In genomic region chr1:27518808-27519207, GRCh38 we compare ENCODE assay signal across 13 cellular contexts. TPM values are rescaled to one million over a fixed set of nuclear protein-coding genes. Genes with fewer than 3 reads are reported as not detected.
DNase-seq lines count a peak whose midpoint lies in the region; ATAC-seq, FAIRE-seq and TF ChIP-seq lines count a peak whose summit lies in the region.
"Had no signal": no experiment of that assay in that cellular context is flagged by ENCODE, and none has a peak within 500 bp of the region (broad histone marks: within the 10 kb centered on the region; RNA-seq: fewer than 3 reads in every experiment).

No MANE protein-coding gene starts in this region.

- in situ Hi-C loops in HepG2 (cut with HindIII; ENCODE audit: extremely low pct_ligation_motif_present, low pct_unique_long_range_greater_than_20kb): no loop called here

- no TSS peak for BruUV-seq in HepG2 (replicated peaks; lab: Mats Ljungman, UMichigan)

- H3K9ac ChIP-seq in HepG2 (ENCODE audit: insufficient read depth, low read depth, low read length): no peak overlapping the region
- no peak overlapping the region for H3K9ac ChIP-seq in neural progenitor cell

- H3K9me3 Mint-ChIP-seq in neural progenitor cell (no peaks in the 10 kb centered on the region), HFFc6 (no peaks in the 10 kb centered on the region)
- no peaks in the 10 kb centered on the region for H3K9me3 Mint-ChIP-seq in stimulated activated memory B cell treated with anti-CD40 and anti-IgM and Interleukin-4, amounts not matched to agents 10 μg/mL and 1 μg/mL and 100 μg/mL, for 72 hours
- H3K9me3 Mint-ChIP-seq: dendritic cell treated with granulocyte-macrophage colony-stimulating factor and Interleukin-4, amounts not matched to agents 40 ng/mL and 50 ng/mL, for 4 days had no signal

- intact Hi-C loops in HepG2 (cut with micrococcal nuclease; ENCODE audit: unreplicated experiment) (no loop called here), right lobe of liver (cut with DNase I) (no loop called here), esophagus muscularis mucosa (cut with DNase I) (no loop called here)

- H3K27ac ChIP-seq in HepG2 (ENCODE audit: extremely low read length, insufficient read depth, low read length) (no peak overlapping the region), right lobe of liver (no peak overlapping the region), esophagus muscularis mucosa (replicated peaks in 1 of 4) (peak overlapping the region; percentile 74 to 96 (median 94)), neural progenitor cell (no peak overlapping the region)

- H3F3A ChIP-seq in neural progenitor cell (ENCODE audit: low read depth): peaks cover 24% of the 10 kb centered on the region

- H3K4me1 Mint-ChIP-seq in neural progenitor cell: peaks cover 68% of the 10 kb centered on the region
- H3K4me1 Mint-ChIP-seq in HFFc6 (ENCODE audit: low read depth): peaks cover 26% of the 10 kb centered on the region
- peaks cover 29% of the 10 kb centered on the region for H3K4me1 Mint-ChIP-seq in stimulated activated memory B cell treated with anti-CD40 and anti-IgM and Interleukin-4, amounts not matched to agents 10 μg/mL and 1 μg/mL and 100 μg/mL, for 72 hours

- H3K9me3 ChIP-seq in HepG2 (ENCODE audit: low read length): no peaks in the 10 kb centered on the region
- no peaks in the 10 kb centered on the region for H3K9me3 ChIP-seq in right lobe of liver
- no peaks in the 10 kb centered on the region for H3K9me3 ChIP-seq in esophagus muscularis mucosa
- H3K9me3 ChIP-seq in neural progenitor cell (ENCODE audit: low read depth): no peaks in the 10 kb centered on the region

- H3K4me3 Mint-ChIP-seq in neural progenitor cell: peak overlapping the region; percentile 62
- H3K4me3 Mint-ChIP-seq in HFFc6: no peak overlapping the region
- no peak overlapping the region for H3K4me3 Mint-ChIP-seq in stimulated activated memory B cell treated with anti-CD40 and anti-IgM and Interleukin-4, amounts not matched to agents 10 μg/mL and 1 μg/mL and 100 μg/mL, for 72 hours
- H3K4me3 Mint-ChIP-seq: dendritic cell treated with granulocyte-macrophage colony-stimulating factor and Interleukin-4, amounts not matched to agents 40 ng/mL and 50 ng/mL, for 4 days had no signal

- no peaks in the 10 kb centered on the region for H3K36me3 ChIP-seq in HepG2 (replicated peaks in 1 of 2; ENCODE audit: control insufficient read depth in 1 of 2, insufficient read depth in 2 of 2, low read length in 2 of 2)
- no peaks in the 10 kb centered on the region for H3K36me3 ChIP-seq in right lobe of liver
- H3K36me3 ChIP-seq in esophagus muscularis mucosa: no peaks in the 10 kb centered on the region
- H3K36me3 ChIP-seq in neural progenitor cell: no peaks in the 10 kb centered on the region

- H3K36me3 Mint-ChIP-seq in neural progenitor cell (no peaks in the 10 kb centered on the region), HFFc6 (ENCODE audit: low read depth) (no peaks in the 10 kb centered on the region)
- H3K36me3 Mint-ChIP-seq in stimulated activated memory B cell treated with anti-CD40 and anti-IgM and Interleukin-4, amounts not matched to agents 10 μg/mL and 1 μg/mL and 100 μg/mL, for 72 hours: no peaks in the 10 kb centered on the region

- no peak for TF ChIP-seq EP300 in HepG2 (IDR thresholded peaks at IDR 0.05; ENCODE audit: low read depth in 2 of 2, low read length in 2 of 2)
- TF ChIP-seq EP300 in HepG2 (CRISPR knock-in tag; IDR thresholded peaks at IDR 0.05; ENCODE audit: borderline replicate concordance): no peak
- TF ChIP-seq EP300 in esophagus muscularis mucosa (IDR thresholded peaks at IDR 0.05): no peak

- no peaks in the 10 kb centered on the region for H4K20me1 ChIP-seq in HepG2 (ENCODE audit: insufficient read depth, low read length)
- no peaks in the 10 kb centered on the region for H4K20me1 ChIP-seq in neural progenitor cell (ENCODE audit: low read depth)

- TF ChIP-seq POLR2A in HepG2 (IDR thresholded peaks at IDR 0.05; ENCODE audit: insufficient read depth in 1 of 2, low read depth in 2 of 2, low read length in 2 of 2) (no peak), right lobe of liver (IDR thresholded peaks at IDR 0.05) (no peak), esophagus muscularis mucosa (IDR thresholded peaks at IDR 0.05; ENCODE audit: low read depth) (no peak)

- 53% methylated on average over 7 of the region's 7 CpGs for WGBS in HepG2 (ENCODE audit: low lambda C conversion rate)
- WGBS in right lobe of liver (ENCODE audit: insufficient coverage, low coverage, low lambda C conversion rate, missing lambda C conversion rate): 92% methylated on average over 6 of the region's 7 CpGs
- 85% methylated on average over 7 of the region's 7 CpGs for WGBS in esophagus muscularis mucosa

- H3K79me2 ChIP-seq in HepG2 (ENCODE audit: insufficient read depth, low read length): no peaks in the 10 kb centered on the region
- H3K79me2 ChIP-seq in neural progenitor cell (ENCODE audit: low read depth): no peaks in the 10 kb centered on the region

- CTCF ChIA-PET in HepG2 (lab: Yijun Ruan, JAX; ENCODE audit: low intra/inter-chr PET ratio, low total read pairs): no interaction called here

- H3K4me1 ChIP-seq in HepG2 (ENCODE audit: insufficient read depth, low read length) (peaks cover 92% of the 10 kb centered on the region), right lobe of liver (peaks cover 0 to 10% (median 2%) of the 10 kb centered on the region in 4 donors), esophagus muscularis mucosa (peaks cover 58 to 77% (median 75%) of the 10 kb centered on the region in 4 donors), neural progenitor cell (peaks cover 51% of the 10 kb centered on the region)

- H3K4me3 ChIP-seq in HepG2 (replicated peaks in 1 of 3; ENCODE audit: insufficient read depth in 1 of 3, low read depth in 2 of 3, low read length in 3 of 3): peak overlapping the region; percentile 46 to 67 (median 53); a peak in 4 of 6 replicates
- H3K4me3 ChIP-seq in right lobe of liver: no peak overlapping the region
- no peak overlapping the region for H3K4me3 ChIP-seq in esophagus muscularis mucosa
- no peak overlapping the region for H3K4me3 ChIP-seq in neural progenitor cell

- H3K27me3 Mint-ChIP-seq in neural progenitor cell (ENCODE audit: insufficient read depth, low read depth): peaks cover 11% of the 10 kb centered on the region
- H3K27me3 Mint-ChIP-seq in HFFc6 (ENCODE audit: insufficient read depth): peaks cover 3% of the 10 kb centered on the region
- no peaks in the 10 kb centered on the region for H3K27me3 Mint-ChIP-seq in stimulated activated memory B cell treated with anti-CD40 and anti-IgM and Interleukin-4, amounts not matched to agents 10 μg/mL and 1 μg/mL and 100 μg/mL, for 72 hours

- peak overlapping the region; percentile 95 for H3K4me2 ChIP-seq in HepG2 (ENCODE audit: low read depth, low read length)
- H3K4me2 ChIP-seq in neural progenitor cell: peak overlapping the region; percentile 28

- H3K27me3 ChIP-seq in HepG2 (ENCODE audit: control insufficient read depth in 1 of 2, insufficient read depth in 2 of 2, low read length in 2 of 2): no peaks in the 10 kb centered on the region
- no peaks in the 10 kb centered on the region for H3K27me3 ChIP-seq in right lobe of liver
- no peaks in the 10 kb centered on the region for H3K27me3 ChIP-seq in esophagus muscularis mucosa
- H3K27me3 ChIP-seq in neural progenitor cell: no peaks in the 10 kb centered on the region

- no peak for FAIRE-seq in HepG2 (lab: Jason Lieb, UNC)

- DNase-seq in HepG2 (ENCODE audit: low spot score) (no peak), right lobe of liver (no peak), esophagus muscularis mucosa (ENCODE audit: extremely low spot score) (no peak), neural progenitor cell (ENCODE audit: low spot score) (no peak), HFFc6 (no peak)
- DNase-seq in activated CD8-positive, alpha-beta memory T cell treated with anti-CD3 and anti-CD28 coated beads for 24 hours: no peak
- DNase-seq: MV-4-11; NCI-H2107; stimulated activated CD4-positive, alpha-beta T cell treated with anti-CD3 and anti-CD28 coated beads, Interleukin-4, amount 100 ng/mL, for 1 hour; stimulated activated CD8-positive, alpha-beta memory T cell treated with anti-CD3 and anti-CD28 coated beads, Interleukin-4, amount 100 ng/mL, for 48 hours had no signal

- TF ChIP-seq CTCF in HepG2 (CRISPR knock-in tag; IDR thresholded peaks at IDR 0.05) (no peak), right lobe of liver (IDR thresholded peaks at IDR 0.05) (no peak), esophagus muscularis mucosa (IDR thresholded peaks at IDR 0.05) (no peak), neural progenitor cell (IDR thresholded peaks at IDR 0.05) (no peak), HFFc6 (IDR thresholded peaks at IDR 0.05) (no peak)

- peak overlapping the region; percentile 93 for H3K27ac Mint-ChIP-seq in neural progenitor cell
- H3K27ac Mint-ChIP-seq in HFFc6: no peak overlapping the region
- no peak overlapping the region for H3K27ac Mint-ChIP-seq in stimulated activated memory B cell treated with anti-CD40 and anti-IgM and Interleukin-4, amounts not matched to agents 10 μg/mL and 1 μg/mL and 100 μg/mL, for 72 hours

- ATAC-seq in HepG2 (no peak), right lobe of liver (no peak), GM18909 (IDR thresholded peaks at IDR 0.05; ENCODE audit: poor library complexity, unreplicated experiment) (no peak)
- no peak for ATAC-seq in stimulated activated memory B cell treated with anti-CD40 and anti-IgM and Interleukin-4, amounts not matched to agents 10 μg/mL and 1 μg/mL and 100 μg/mL, for 72 hours

- TF ChIP-seq RAD21 in HepG2 (CRISPR knock-in tag; IDR thresholded peaks at IDR 0.05): no peak

- POLR2A ChIA-PET in HepG2 (lab: Yijun Ruan, JAX): interaction anchor here (1.0 to 1.9 kb wide), 6 partner anchors 12 to 45 kb away, joined by 3 to 10 read pairs (median 6); partner anchors contain the start of gene WASF2

- H2AFZ ChIP-seq in HepG2 (ENCODE audit: low read length) (no peak overlapping the region), neural progenitor cell (replicated peaks) (peak overlapping the region; percentile 40)

RNA-seq across cellular contexts. Expression of gene WASF2, which starts 28.8 kb away (rescaled TPM):
- total RNA-seq in HepG2 (2016; rRNA removed; fragmentation: Illumina TruSeq; extraction: Trizol): 10.4 and 16.9 TPM in 2 replicates
- 3.7 and 4.4 TPM in 2 replicates for total RNA-seq in HepG2 (2016; cell fraction: cytosol; rRNA removed; fragmentation: Illumina TruSeq; extraction: Trizol; ENCODE audit: low read depth)
- 10.6 and 15.8 TPM in 2 replicates for total RNA-seq in HepG2 (2016; cell fraction: insoluble cytoplasmic fraction; rRNA removed; fragmentation: Illumina TruSeq; extraction: Trizol)
- 17.2 and 17.7 TPM in 2 replicates for total RNA-seq in HepG2 (2016; cell fraction: membrane; rRNA removed; fragmentation: Illumina TruSeq; extraction: Trizol)
- 13.0 and 13.9 TPM in 2 replicates for total RNA-seq in HepG2 (2016; cell fraction: nucleus; rRNA removed; fragmentation: Illumina TruSeq; extraction: Trizol)
- polyA plus RNA-seq in HepG2 (2011; rRNA removed): 26.4 and 27.7 TPM in 2 replicates
- polyA plus RNA-seq in HepG2 (2011; cell fraction: cytosol; rRNA removed): 16.3 and 16.7 TPM in 2 replicates
- 25.0 and 25.9 TPM in 2 replicates for polyA plus RNA-seq in HepG2 (2011; cell fraction: nucleus; rRNA removed)
- polyA plus RNA-seq in HepG2 (2012): 29.4 and 35.1 TPM in 2 replicates
- polyA plus RNA-seq in HepG2 (2016; cell fraction: cytosol; fragmentation: Illumina TruSeq; extraction: Trizol; ENCODE audit: low read depth): 2.7 and 3.1 TPM in 2 replicates
- 21.4 and 26.0 TPM in 2 replicates for polyA plus RNA-seq in HepG2 (2016; cell fraction: insoluble cytoplasmic fraction; fragmentation: Illumina TruSeq; extraction: Trizol; ENCODE audit: low read depth)
- polyA plus RNA-seq in HepG2 (2016; cell fraction: membrane; fragmentation: Illumina TruSeq; extraction: Trizol; ENCODE audit: low read depth): 12.8 and 13.7 TPM in 2 replicates
- polyA plus RNA-seq in HepG2 (2016; cell fraction: nucleus; fragmentation: Illumina TruSeq; extraction: Trizol; ENCODE audit: insufficient read depth, low read depth): 23.0 and 25.5 TPM in 2 replicates
- 45.6 and 56.9 TPM in 2 replicates for polyA minus RNA-seq in HepG2 (2011; rRNA and poly(A)+ RNA removed; ENCODE audit: low replicate concordance)
- 22.2 and 26.7 TPM in 2 replicates for polyA minus RNA-seq in HepG2 (2011; cell fraction: cytosol; rRNA and poly(A)+ RNA removed)
- 22.0 and 23.7 TPM in 2 replicates for polyA minus RNA-seq in HepG2 (2011; cell fraction: nucleus; rRNA and poly(A)+ RNA removed)
- total RNA-seq in right lobe of liver: 10 to 100 TPM; 18.4 to 38.1 (median 26.5) TPM
- total RNA-seq in esophagus muscularis mucosa: 100 to 1,000 TPM in 2 of 4 donors, 10 to 100 TPM in 2; 78.5 to 141 (median 101) TPM
- 31.4 and 35.0 TPM in 2 replicates for total RNA-seq in neural progenitor cell (ENCODE audit: low replicate concordance)
- total RNA-seq in HFFc6 (2021; fragmentation: NEBNext Ultra II Directional; extraction: Animal tissue kit (Norgen Biotek cat#: 25700)): 10 to 100 TPM; 84.4 to 99.7 (median 93.1) TPM

Comparison
In these comparisons a context has a peak if more than half of its experiments do, and no peak if none do; other contexts are left out.
1. H3K4me3 ChIP-seq: peak in HepG2 (3 of 3); none in right lobe of liver (0 of 3), esophagus muscularis mucosa (0 of 4) and neural progenitor cell (single experiment).
2. H3K27ac ChIP-seq: peak in esophagus muscularis mucosa (4 of 4); none in HepG2 (single experiment), right lobe of liver (0 of 3) and neural progenitor cell (single experiment).